ENCODE assay signal across 8 cellular contexts in genomic region chr3:130480736-130481135, GRCh38. TPM values are rescaled to one million over a fixed set of nuclear protein-coding genes. Genes with fewer than 3 reads are reported as not detected.
DNase-seq lines count a peak whose midpoint lies in the region; ATAC-seq and TF ChIP-seq lines count a peak whose summit lies in the region.

No MANE protein-coding gene starts in this region.

- H3K4me3 ChIP-seq in OCI-LY7 (ENCODE audit: low read depth, low read length, poor library complexity, severe bottlenecking) (no peak overlapping the region), fibroblast of villous mesenchyme (ENCODE audit: low read depth, low read length) (no peak overlapping the region), skeletal muscle cell (ENCODE audit: low read depth, low read length) (no peak overlapping the region)

- H3K9me2 ChIP-seq in OCI-LY7 (ENCODE audit: insufficient read depth, low read length) = no peaks in the 10 kb centered on the region

- no peak for ATAC-seq in HG03439 (IDR thresholded peaks at IDR 0.05; ENCODE audit: unreplicated experiment)

- no peaks in the 10 kb centered on the region for H4K20me1 ChIP-seq in OCI-LY7 (ENCODE audit: insufficient read depth, low read length)

- no peak overlapping the region for H2AFZ ChIP-seq in OCI-LY7 (ENCODE audit: low read length)

- DNase-seq in DMS 273 (lab: John Stamatoyannopoulos, UW; ENCODE audit: unreplicated experiment) (peak; percentile 56), DMS 273 treated with DMSO at 0.1 percent for 48 hours (lab: John Stamatoyannopoulos, UW) (no peak), OCI-LY7 (ENCODE audit: low spot score) (no peak), fibroblast of villous mesenchyme (ENCODE audit: low read depth) (peak; percentile 37), skeletal muscle cell (ENCODE audit: low read depth) (peak; percentile 20), NCI-H510A (lab: John Stamatoyannopoulos, UW) (no peak)
- no peak for DNase-seq in stimulated activated CD4-positive, alpha-beta T cell treated with anti-CD3 and anti-CD28 coated beads, Interleukin-4, amount 100 ng/mL, for 4 hours

- POLR2A ChIA-PET in OCI-LY7 (lab: Charles Lee) = interaction anchor here (1.0 kb wide), 1 partner anchor 11 kb away, joined by 3 read pairs; no protein-coding TSS in a partner anchor

- H3K9me3 ChIP-seq in OCI-LY7 (ENCODE audit: low read length) = no peaks in the 10 kb centered on the region

- H3K79me2 ChIP-seq in OCI-LY7 (ENCODE audit: insufficient read depth, low read depth, low read length) = no peaks in the 10 kb centered on the region

- CTCF ChIA-PET in OCI-LY7 (lab: Charles Lee; ENCODE audit: unreplicated experiment) = no interaction called here

- 0 out of 2 replicates have a peak, but pooled peaks have one; percentile 27 for TF ChIP-seq CTCF in OCI-LY7 (conservative IDR thresholded peaks at IDR 0.05; ENCODE audit: low read length)
- TF ChIP-seq CTCF in fibroblast of villous mesenchyme (IDR thresholded peaks at IDR 0.05; ENCODE audit: insufficient read depth, low read depth, low read length) = peak; percentile 51

- no peaks in the 10 kb centered on the region for H3K4me1 ChIP-seq in OCI-LY7 (ENCODE audit: insufficient read depth, low read length, poor library complexity, severe bottlenecking)

- H3K4me2 ChIP-seq in OCI-LY7 (ENCODE audit: low read length) = no peak overlapping the region

- H3K36me3 ChIP-seq in OCI-LY7 (ENCODE audit: insufficient read depth, low read length) = no peaks in the 10 kb centered on the region

- BruUV-seq in OCI-LY7 (replicated peaks; lab: Mats Ljungman, UMichigan) = no TSS peak

- no peak overlapping the region for H3K27ac ChIP-seq in OCI-LY7 (ENCODE audit: low read depth, low read length, poor library complexity, severe bottlenecking)

- intact Hi-C loops in OCI-LY7 (cut with micrococcal nuclease; ENCODE audit: unreplicated experiment) = no loop called here

RNA-seq across cellular contexts. Expression of gene COL6A6, which starts 36.2 kb away (rescaled TPM):
- total RNA-seq in OCI-LY7 (2014; rRNA removed; shearing (Covaris generic)) = not detected in 2 replicates
- not detected in 2 replicates for total RNA-seq in OCI-LY7 (2022)
- total RNA-seq in fibroblast of villous mesenchyme = under 0.01 TPM in 1 of 2 replicates, not detected in the other

Comparison
In these comparisons a context has a peak if more than half of its experiments do, and no peak if none do; other contexts are left out.
1. DNase-seq: peak in DMS 273 (single experiment), fibroblast of villous mesenchyme (single experiment) and skeletal muscle cell (single experiment); none in DMS 273 treated with DMSO at 0.1 percent for 48 hours (single experiment), OCI-LY7 (single experiment), stimulated activated CD4-positive, alpha-beta T cell treated with anti-CD3 and anti-CD28 coated beads, Interleukin-4, amount 100 ng/mL, for 4 hours (0 of 2) and NCI-H510A (single experiment).